1 cellular context compared by ENCODE assay signal in the genomic region with DNA sequence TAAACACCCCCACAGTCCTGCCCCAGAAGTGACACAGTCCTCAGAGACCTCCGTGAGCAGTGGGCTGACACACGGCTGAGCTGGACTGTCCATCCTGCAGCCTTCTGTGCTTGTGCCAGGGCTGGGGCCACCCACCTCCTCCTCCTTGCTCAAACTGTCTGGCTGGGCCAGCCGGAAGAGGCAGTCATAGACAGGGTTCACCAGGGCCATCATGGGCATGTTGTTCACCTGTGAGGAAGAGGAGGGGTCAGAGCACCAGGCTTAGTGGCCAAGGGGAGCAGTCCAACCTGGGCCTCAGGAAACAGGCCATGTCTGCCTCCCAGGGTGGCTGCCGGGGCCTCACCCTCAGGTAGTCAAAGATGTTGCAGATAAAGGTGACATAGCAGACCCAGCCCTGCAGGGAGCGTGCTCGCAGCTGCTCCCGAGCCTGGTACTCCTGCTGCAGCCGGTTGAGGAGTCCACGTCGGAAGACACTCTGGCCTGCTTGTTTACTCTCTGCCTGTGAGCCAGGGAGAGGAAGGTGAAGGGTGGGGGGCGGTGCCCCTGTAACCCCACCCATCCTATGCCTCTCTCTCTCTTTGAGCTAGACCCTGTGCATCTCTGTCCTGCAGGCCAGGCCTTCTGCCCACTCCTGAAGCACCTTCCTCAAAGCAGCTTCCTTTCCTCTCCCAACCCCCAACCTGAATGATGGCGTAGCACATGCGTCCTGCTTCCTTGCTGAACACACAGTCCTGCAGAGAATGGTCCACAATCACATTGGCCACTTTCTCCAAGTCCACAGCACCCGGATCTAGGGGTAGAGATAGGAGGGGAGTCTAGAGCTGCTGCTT.
TF ChIP-seq lines count a peak whose summit lies in the region.

No MANE protein-coding gene starts in this region.

TF ChIP-seq in HepG2, 621 proteins besides CTCF, POLR2A, EP300 and RAD21 (continued from another document and continues in another):
- TF ChIP-seq, protein P1, sequence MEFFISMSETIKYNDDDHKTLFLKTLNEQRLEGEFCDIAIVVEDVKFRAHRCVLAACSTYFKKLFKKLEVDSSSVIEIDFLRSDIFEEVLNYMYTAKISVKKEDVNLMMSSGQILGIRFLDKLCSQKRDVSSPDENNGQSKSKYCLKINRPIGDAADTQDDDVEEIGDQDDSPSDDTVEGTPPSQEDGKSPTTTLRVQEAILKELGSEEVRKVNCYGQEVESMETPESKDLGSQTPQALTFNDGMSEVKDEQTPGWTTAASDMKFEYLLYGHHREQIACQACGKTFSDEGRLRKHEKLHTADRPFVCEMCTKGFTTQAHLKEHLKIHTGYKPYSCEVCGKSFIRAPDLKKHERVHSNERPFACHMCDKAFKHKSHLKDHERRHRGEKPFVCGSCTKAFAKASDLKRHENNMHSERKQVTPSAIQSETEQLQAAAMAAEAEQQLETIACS (CRISPR knock-in tag; IDR thresholded peaks at IDR 0.05), result 0 out of 2 replicates have a peak, but pooled peaks have one; percentile 34
- TF ChIP-seq PITX1 (CRISPR knock-in tag; IDR thresholded peaks at IDR 0.05), result peak; percentile 76; the same call in 1 of the 2 replicates
- TF ChIP-seq ZNF317 (CRISPR knock-in tag; IDR thresholded peaks at IDR 0.05), result 0 out of 2 replicates have a peak, but pooled peaks have one; percentile 25
- TF ChIP-seq, protein P2, sequence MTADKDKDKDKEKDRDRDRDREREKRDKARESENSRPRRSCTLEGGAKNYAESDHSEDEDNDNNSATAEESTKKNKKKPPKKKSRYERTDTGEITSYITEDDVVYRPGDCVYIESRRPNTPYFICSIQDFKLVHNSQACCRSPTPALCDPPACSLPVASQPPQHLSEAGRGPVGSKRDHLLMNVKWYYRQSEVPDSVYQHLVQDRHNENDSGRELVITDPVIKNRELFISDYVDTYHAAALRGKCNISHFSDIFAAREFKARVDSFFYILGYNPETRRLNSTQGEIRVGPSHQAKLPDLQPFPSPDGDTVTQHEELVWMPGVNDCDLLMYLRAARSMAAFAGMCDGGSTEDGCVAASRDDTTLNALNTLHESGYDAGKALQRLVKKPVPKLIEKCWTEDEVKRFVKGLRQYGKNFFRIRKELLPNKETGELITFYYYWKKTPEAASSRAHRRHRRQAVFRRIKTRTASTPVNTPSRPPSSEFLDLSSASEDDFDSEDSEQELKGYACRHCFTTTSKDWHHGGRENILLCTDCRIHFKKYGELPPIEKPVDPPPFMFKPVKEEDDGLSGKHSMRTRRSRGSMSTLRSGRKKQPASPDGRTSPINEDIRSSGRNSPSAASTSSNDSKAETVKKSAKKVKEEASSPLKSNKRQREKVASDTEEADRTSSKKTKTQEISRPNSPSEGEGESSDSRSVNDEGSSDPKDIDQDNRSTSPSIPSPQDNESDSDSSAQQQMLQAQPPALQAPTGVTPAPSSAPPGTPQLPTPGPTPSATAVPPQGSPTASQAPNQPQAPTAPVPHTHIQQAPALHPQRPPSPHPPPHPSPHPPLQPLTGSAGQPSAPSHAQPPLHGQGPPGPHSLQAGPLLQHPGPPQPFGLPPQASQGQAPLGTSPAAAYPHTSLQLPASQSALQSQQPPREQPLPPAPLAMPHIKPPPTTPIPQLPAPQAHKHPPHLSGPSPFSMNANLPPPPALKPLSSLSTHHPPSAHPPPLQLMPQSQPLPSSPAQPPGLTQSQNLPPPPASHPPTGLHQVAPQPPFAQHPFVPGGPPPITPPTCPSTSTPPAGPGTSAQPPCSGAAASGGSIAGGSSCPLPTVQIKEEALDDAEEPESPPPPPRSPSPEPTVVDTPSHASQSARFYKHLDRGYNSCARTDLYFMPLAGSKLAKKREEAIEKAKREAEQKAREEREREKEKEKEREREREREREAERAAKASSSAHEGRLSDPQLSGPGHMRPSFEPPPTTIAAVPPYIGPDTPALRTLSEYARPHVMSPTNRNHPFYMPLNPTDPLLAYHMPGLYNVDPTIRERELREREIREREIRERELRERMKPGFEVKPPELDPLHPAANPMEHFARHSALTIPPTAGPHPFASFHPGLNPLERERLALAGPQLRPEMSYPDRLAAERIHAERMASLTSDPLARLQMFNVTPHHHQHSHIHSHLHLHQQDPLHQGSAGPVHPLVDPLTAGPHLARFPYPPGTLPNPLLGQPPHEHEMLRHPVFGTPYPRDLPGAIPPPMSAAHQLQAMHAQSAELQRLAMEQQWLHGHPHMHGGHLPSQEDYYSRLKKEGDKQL (CRISPR knock-in tag; IDR thresholded peaks at IDR 0.05; ENCODE audit: low read depth), result no peak
- TF ChIP-seq CENPX (CRISPR knock-in tag; IDR thresholded peaks at IDR 0.05), result no peak
- TF ChIP-seq RCOR2 (CRISPR knock-in tag; IDR thresholded peaks at IDR 0.05), result peak; percentile 75; the same call in 1 of the 2 replicates
- TF ChIP-seq ZNF337 (CRISPR knock-in tag; IDR thresholded peaks at IDR 0.05; ENCODE audit: borderline replicate concordance, low read depth), result no peak
- TF ChIP-seq ZNF136 (CRISPR knock-in tag; IDR thresholded peaks at IDR 0.05; ENCODE audit: low read depth), result peak; percentile 68; the same call in 1 of the 2 replicates
- peak; percentile 17; the same call in 1 of the 2 replicates for TF ChIP-seq ZNF121 (CRISPR knock-in tag; IDR thresholded peaks at IDR 0.05)
- TF ChIP-seq RARG (CRISPR knock-in tag; IDR thresholded peaks at IDR 0.05; ENCODE audit: low read depth), result no peak
- TF ChIP-seq KMT2A (CRISPR knock-in tag; IDR thresholded peaks at IDR 0.05), result peak; percentile 55; the same call in 1 of the 2 replicates
- no peak for TF ChIP-seq ZNF530 (CRISPR knock-in tag; IDR thresholded peaks at IDR 0.05; ENCODE audit: low read depth)
- TF ChIP-seq SUZ12 (IDR thresholded peaks at IDR 0.05; ENCODE audit: low read depth, low read length), result no peak
- no peak for TF ChIP-seq ZNF704 (CRISPR knock-in tag; IDR thresholded peaks at IDR 0.05; ENCODE audit: borderline replicate concordance)
- TF ChIP-seq NFKB2 (CRISPR knock-in tag; IDR thresholded peaks at IDR 0.05; ENCODE audit: borderline replicate concordance), result peak; percentile 40; the same call in 1 of the 2 replicates
- TF ChIP-seq KDM2A (CRISPR knock-in tag; IDR thresholded peaks at IDR 0.05; ENCODE audit: borderline replicate concordance, low read depth), result peak; percentile 95
- TF ChIP-seq ZNF326 (CRISPR knock-in tag; IDR thresholded peaks at IDR 0.05; ENCODE audit: borderline replicate concordance), result 0 out of 2 replicates have a peak, but pooled peaks have one; percentile 63
- TF ChIP-seq ZC3H13 (CRISPR knock-in tag; IDR thresholded peaks at IDR 0.05), result peak; percentile 87
- TF ChIP-seq DPF2 (CRISPR knock-in tag; IDR thresholded peaks at IDR 0.05; ENCODE audit: borderline replicate concordance, low read depth), result peak; percentile 78
- TF ChIP-seq PAX8 (CRISPR knock-in tag; IDR thresholded peaks at IDR 0.05; ENCODE audit: borderline replicate concordance), result 0 out of 2 replicates have a peak, but pooled peaks have one; percentile 47
- no peak for TF ChIP-seq GFI1 (CRISPR knock-in tag; IDR thresholded peaks at IDR 0.05; ENCODE audit: borderline replicate concordance)
- no peak for TF ChIP-seq GLMP (CRISPR knock-in tag; IDR thresholded peaks at IDR 0.05; ENCODE audit: borderline replicate concordance)
- TF ChIP-seq MNT (IDR thresholded peaks at IDR 0.05), result no peak
- TF ChIP-seq HMG20A (CRISPR knock-in tag; IDR thresholded peaks at IDR 0.05; ENCODE audit: borderline replicate concordance), result no peak
- TF ChIP-seq ZNF792 (CRISPR knock-in tag; IDR thresholded peaks at IDR 0.05), result peak; percentile 46; the same call in 1 of the 2 replicates
- no peak for TF ChIP-seq ZNF180 (CRISPR knock-in tag; IDR thresholded peaks at IDR 0.05; ENCODE audit: borderline replicate concordance, low read depth)
- 0 out of 2 replicates have a peak, but pooled peaks have one; percentile 21 for TF ChIP-seq KLF11 (CRISPR knock-in tag; IDR thresholded peaks at IDR 0.05)
- TF ChIP-seq SAFB2 (CRISPR knock-in tag; IDR thresholded peaks at IDR 0.05; ENCODE audit: borderline replicate concordance, low read depth), result peak; percentile 69
- TF ChIP-seq, protein P3, sequence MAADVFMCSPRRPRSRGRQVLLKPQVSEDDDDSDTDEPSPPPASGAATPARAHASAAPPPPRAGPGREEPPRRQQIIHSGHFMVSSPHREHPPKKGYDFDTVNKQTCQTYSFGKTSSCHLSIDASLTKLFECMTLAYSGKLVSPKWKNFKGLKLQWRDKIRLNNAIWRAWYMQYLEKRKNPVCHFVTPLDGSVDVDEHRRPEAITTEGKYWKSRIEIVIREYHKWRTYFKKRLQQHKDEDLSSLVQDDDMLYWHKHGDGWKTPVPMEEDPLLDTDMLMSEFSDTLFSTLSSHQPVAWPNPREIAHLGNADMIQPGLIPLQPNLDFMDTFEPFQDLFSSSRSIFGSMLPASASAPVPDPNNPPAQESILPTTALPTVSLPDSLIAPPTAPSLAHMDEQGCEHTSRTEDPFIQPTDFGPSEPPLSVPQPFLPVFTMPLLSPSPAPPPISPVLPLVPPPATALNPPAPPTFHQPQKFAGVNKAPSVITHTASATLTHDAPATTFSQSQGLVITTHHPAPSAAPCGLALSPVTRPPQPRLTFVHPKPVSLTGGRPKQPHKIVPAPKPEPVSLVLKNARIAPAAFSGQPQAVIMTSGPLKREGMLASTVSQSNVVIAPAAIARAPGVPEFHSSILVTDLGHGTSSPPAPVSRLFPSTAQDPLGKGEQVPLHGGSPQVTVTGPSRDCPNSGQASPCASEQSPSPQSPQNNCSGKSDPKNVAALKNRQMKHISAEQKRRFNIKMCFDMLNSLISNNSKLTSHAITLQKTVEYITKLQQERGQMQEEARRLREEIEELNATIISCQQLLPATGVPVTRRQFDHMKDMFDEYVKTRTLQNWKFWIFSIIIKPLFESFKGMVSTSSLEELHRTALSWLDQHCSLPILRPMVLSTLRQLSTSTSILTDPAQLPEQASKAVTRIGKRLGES (CRISPR knock-in tag; IDR thresholded peaks at IDR 0.05; ENCODE audit: borderline replicate concordance), result no peak
- TF ChIP-seq SMAD1 (CRISPR knock-in tag; IDR thresholded peaks at IDR 0.05; ENCODE audit: borderline replicate concordance, low read depth), result peak; percentile 71; the same call in 1 of the 2 replicates
- peak; percentile 80; the same call in 1 of the 2 replicates for TF ChIP-seq TIGD3 (CRISPR knock-in tag; IDR thresholded peaks at IDR 0.05; ENCODE audit: borderline replicate concordance)
- 0 out of 2 replicates have a peak, but pooled peaks have one; percentile 58 for TF ChIP-seq NR1H2 (CRISPR knock-in tag; IDR thresholded peaks at IDR 0.05; ENCODE audit: borderline replicate concordance, low read depth)
- no peak for TF ChIP-seq ZNF510 (CRISPR knock-in tag; IDR thresholded peaks at IDR 0.05; ENCODE audit: low read depth)
- TF ChIP-seq KAT7 (CRISPR knock-in tag; IDR thresholded peaks at IDR 0.05; ENCODE audit: borderline replicate concordance), result peak; percentile 46; the same call in 1 of the 2 replicates
- TF ChIP-seq PBX3 (CRISPR knock-in tag; IDR thresholded peaks at IDR 0.05; ENCODE audit: borderline replicate concordance), result no peak
- no peak for TF ChIP-seq MATR3 (CRISPR knock-in tag; IDR thresholded peaks at IDR 0.05)
- no peak; the same call in 1 of the 2 replicates for TF ChIP-seq AHR (CRISPR knock-in tag; IDR thresholded peaks at IDR 0.05)
- peak; percentile 58; the same call in 1 of the 2 replicates for TF ChIP-seq ZNF331 (CRISPR knock-in tag; IDR thresholded peaks at IDR 0.05)
- 0 out of 2 replicates have a peak, but pooled peaks have one; percentile 23 for TF ChIP-seq HNF4A (CRISPR knock-in tag; IDR thresholded peaks at IDR 0.05)
- TF ChIP-seq ZNF776 (CRISPR knock-in tag; IDR thresholded peaks at IDR 0.05), result 0 out of 2 replicates have a peak, but pooled peaks have one; percentile 31
- no peak for TF ChIP-seq ZNF24 (IDR thresholded peaks at IDR 0.05)
